In genomic region chr22:29912605-29913398, GRCh38 we compare ENCODE assay signal across 14 cellular contexts. TPM values are rescaled to one million over a fixed set of nuclear protein-coding genes. Genes with fewer than 3 reads are reported as not detected.
DNase-seq lines count a peak whose midpoint lies in the region; ATAC-seq and TF ChIP-seq lines count a peak whose summit lies in the region.
"Had no signal": no experiment of that assay in that cellular context is flagged by ENCODE, and none has a peak within 500 bp of the region (broad histone marks: within the 10 kb centered on the region; RNA-seq: fewer than 3 reads in every experiment).

No MANE protein-coding gene starts in this region.

- peak; percentile 72 for DNase-seq in Daoy (ENCODE audit: low read depth)
- peak; percentile 81 for DNase-seq in RPMI7951 (ENCODE audit: low read depth)
- DNase-seq in fibroblast of the aortic adventitia (ENCODE audit: low read depth) = peak; percentile 96
- DNase-seq in psoas muscle = no peak
- no peak for DNase-seq in T-helper 2 cell
- no peak for DNase-seq in stimulated activated naive CD4-positive, alpha-beta T cell treated with Interleukin-2 at 50 U/mL for 16 hours (lab: John Stamatoyannopoulos, UW)
- DNase-seq: activated CD4-positive, alpha-beta memory T cell treated with anti-CD3 and anti-CD28 coated beads, Interleukin-2, amount 10 ng/mL, durations not matched to agents 7 days and 5 days; DMS 273 treated with DMSO at 0.1 percent for 48 hours; immature natural killer cell; NCI-H1436; stimulated activated CD4-positive, alpha-beta T cell treated with anti-CD3 and anti-CD28 coated beads, Interleukin-12 subunit alpha, Interleukin-12 subunit beta, amount 100 ng/mL, for 4 hours had no signal

- peak overlapping the region; percentile 74 for H3K27ac ChIP-seq in psoas muscle

- peak; percentile 66 to 76 (median 75) for ATAC-seq in psoas muscle
- no peak for ATAC-seq in HG02610 (IDR thresholded peaks at IDR 0.05; ENCODE audit: unreplicated experiment)
- ATAC-seq in HG03039 (IDR thresholded peaks at IDR 0.05; ENCODE audit: unreplicated experiment) = no peak

- intact Hi-C loops in psoas muscle (cut with DNase I) = no loop called here

- no peaks in the 10 kb centered on the region for H3K9me3 ChIP-seq in psoas muscle
- H3K9me3 ChIP-seq: ascending aorta had no signal

- no peaks in the 10 kb centered on the region for H3K27me3 ChIP-seq in psoas muscle (ENCODE audit: insufficient read depth in 3 of 3, low read length in 2 of 3)
- H3K27me3 ChIP-seq: ascending aorta had no signal

- no peaks in the 10 kb centered on the region for H3K36me3 ChIP-seq in psoas muscle (ENCODE audit: insufficient read depth in 1 of 2, low read depth in 1 of 2)
- H3K36me3 ChIP-seq: ascending aorta had no signal

- TF ChIP-seq CTCF in fibroblast of the aortic adventitia (IDR thresholded peaks at IDR 0.05; ENCODE audit: insufficient read depth, low read length) = no peak
- TF ChIP-seq CTCF in psoas muscle (IDR thresholded peaks at IDR 0.05) = no peak

- WGBS in psoas muscle, 3 donors = 40 to 61% (median 45%) methylated on average over 5 of the region's 5 CpGs

- peaks cover 100% of the 10 kb centered on the region for H3K4me1 ChIP-seq in psoas muscle

- H3K4me3 ChIP-seq in fibroblast of the aortic adventitia (ENCODE audit: low read depth, low read length) (no peak overlapping the region), psoas muscle (no peak overlapping the region)
- H3K4me3 ChIP-seq: ascending aorta had no signal

RNA-seq across cellular contexts. Expression of gene MTMR3, which starts 29.8 kb away (rescaled TPM):
- total RNA-seq in Daoy (2014; rRNA removed; shearing (Covaris generic)) = 11.8 and 12.2 TPM in 2 replicates
- total RNA-seq in RPMI7951 (2014; rRNA removed; shearing (Covaris generic)) = 13.0 and 18.2 TPM in 2 replicates
- 26.9 and 29.8 TPM in 2 replicates for total RNA-seq in fibroblast of the aortic adventitia (ENCODE audit: low replicate concordance)
- 10 to 100 TPM; 31.8 to 37.9 (median 33.8) TPM for total RNA-seq in psoas muscle
- polyA plus RNA-seq in psoas muscle = 10 to 100 TPM in 2 of 3 donors, 1 to 10 TPM in 1; 7.8 to 21.3 (median 11.6) TPM

Comparison
In these comparisons a context has a peak if more than half of its experiments do, and no peak if none do; other contexts are left out.
1. DNase-seq: peak in Daoy (single experiment), RPMI7951 (single experiment) and fibroblast of the aortic adventitia (single experiment); none in psoas muscle (0 of 2), T-helper 2 cell (0 of 5) and stimulated activated naive CD4-positive, alpha-beta T cell treated with Interleukin-2 at 50 U/mL for 16 hours (single experiment).
2. ATAC-seq: peak in psoas muscle (4 of 4); none in HG02610 (single experiment) and HG03039 (single experiment).